In genomic region chr1:198523183-198523942, GRCh38 we compare ENCODE assay signal across 15 cellular contexts. TPM values are rescaled to one million over a fixed set of nuclear protein-coding genes. Genes with fewer than 3 reads are reported as not detected.
DNase-seq lines count a peak whose midpoint lies in the region; ATAC-seq and TF ChIP-seq lines count a peak whose summit lies in the region.
"Had no signal": no experiment of that assay in that cellular context is flagged by ENCODE, and none has a peak within 500 bp of the region (broad histone marks: within the 10 kb centered on the region; RNA-seq: fewer than 3 reads in every experiment).

No MANE protein-coding gene starts in this region.

- WGBS in SK-N-SH (ENCODE audit: low lambda C conversion rate) = 86% methylated on average over 2 of the region's 2 CpGs

- DNase-seq in SK-N-SH (no peak), natural killer cell (no peak), foreskin keratinocyte (no peak)
- peak; percentile 35 for DNase-seq in activated CD8-positive, alpha-beta T cell treated with anti-CD3 and anti-CD28 coated beads for 36 hours
- DNase-seq: 8988T, left colon, nephron progenitor cell, thyroid gland had no signal

- no peak for TF ChIP-seq RAD21 in SK-N-SH (IDR thresholded peaks at IDR 0.05; ENCODE audit: low read length)

- no peaks in the 10 kb centered on the region for H4K20me1 ChIP-seq in SK-N-SH (ENCODE audit: insufficient read depth)

- H3K4me1 Mint-ChIP-seq in IgD-negative memory B cell (peaks cover 30 to 40% (median 31%) of the 10 kb centered on the region in 3 donors), natural killer cell (peaks cover 58% of the 10 kb centered on the region in 2 donors)
- H3K4me1 Mint-ChIP-seq in activated CD8-positive, alpha-beta T cell treated with anti-CD3 and anti-CD28 coated beads for 36 hours (ENCODE audit: low read depth) = peaks cover 72% of the 10 kb centered on the region
- H3K4me1 Mint-ChIP-seq: nephron progenitor cell had no signal

- no peaks in the 10 kb centered on the region for H3K36me3 Mint-ChIP-seq in IgD-negative memory B cell
- H3K36me3 Mint-ChIP-seq in activated CD8-positive, alpha-beta T cell treated with anti-CD3 and anti-CD28 coated beads for 36 hours (ENCODE audit: low read depth) = peaks cover 5% of the 10 kb centered on the region
- no peaks in the 10 kb centered on the region for H3K36me3 Mint-ChIP-seq in natural killer cell

- no peak overlapping the region for H3K4me2 ChIP-seq in SK-N-SH

- peaks cover 6% of the 10 kb centered on the region for H3F3A ChIP-seq in SK-N-SH (replicated peaks; ENCODE audit: insufficient read depth)

- no peaks in the 10 kb centered on the region for H3K9me3 ChIP-seq in SK-N-SH
- H3K9me3 ChIP-seq: breast epithelium, thyroid gland had no signal

- no peak for TF ChIP-seq EP300 in SK-N-SH (IDR thresholded peaks at IDR 0.05; ENCODE audit: borderline replicate concordance in 1 of 2, low read depth in 1 of 2, low read length in 1 of 2)

- H3K36me3 ChIP-seq in SK-N-SH (replicated peaks in 1 of 2; ENCODE audit: control insufficient read depth in 1 of 2, insufficient read depth in 2 of 2, low read length in 1 of 2) = no peaks in the 10 kb centered on the region
- H3K36me3 ChIP-seq: breast epithelium, thyroid gland had no signal

- no peaks in the 10 kb centered on the region for H3K27me3 Mint-ChIP-seq in IgD-negative memory B cell
- H3K27me3 Mint-ChIP-seq in activated CD8-positive, alpha-beta T cell treated with anti-CD3 and anti-CD28 coated beads for 36 hours = no peaks in the 10 kb centered on the region
- H3K27me3 Mint-ChIP-seq in natural killer cell (ENCODE audit: low read depth in 2 of 2) = no peaks in the 10 kb centered on the region

- no peak for TF ChIP-seq CTCF in SK-N-SH (IDR thresholded peaks at IDR 0.05)
- TF ChIP-seq CTCF in activated CD8-positive, alpha-beta T cell treated with anti-CD3 and anti-CD28 coated beads for 36 hours (IDR thresholded peaks at IDR 0.05) = no peak
- TF ChIP-seq CTCF in natural killer cell (IDR thresholded peaks at IDR 0.05) = no peak
- no peak for TF ChIP-seq CTCF in foreskin keratinocyte (conservative IDR thresholded peaks at IDR 0.05)

- intact Hi-C loops in activated CD8-positive, alpha-beta T cell treated with anti-CD3 and anti-CD28 coated beads for 36 hours (cut with micrococcal nuclease) = loop anchor here (5.0 kb wide), 5 partner anchors 34 to 356 kb away; no protein-coding TSS in a partner anchor
- intact Hi-C loops in natural killer cell (cut with micrococcal nuclease) = loop anchor here (1.0 to 5.0 kb wide), 4 partner anchors 34 to 649 kb away; partner anchors contain the start of gene PTPRC

- CTCF ChIA-PET in SK-N-SH (lab: Yijun Ruan, JAX) = no interaction called here
- CTCF ChIA-PET in activated CD8-positive, alpha-beta T cell treated with anti-CD3 and anti-CD28 coated beads for 36 hours (lab: Charles Lee) = interaction anchor here (0.8 to 1.6 kb wide), 6 partner anchors 17 to 167 kb away, joined by 3 to 5 read pairs (median 3); partner anchors contain the start of gene ATP6V1G3

- H3K27ac Mint-ChIP-seq in IgD-negative memory B cell (peak overlapping the region in 2 of 3 donors; percentile 64 to 81), natural killer cell (peak overlapping the region; percentile 88 to 89)
- peak overlapping the region; percentile 89 for H3K27ac Mint-ChIP-seq in activated CD8-positive, alpha-beta T cell treated with anti-CD3 and anti-CD28 coated beads for 36 hours
- H3K27ac Mint-ChIP-seq: nephron progenitor cell had no signal

- H3K9me3 Mint-ChIP-seq in IgD-negative memory B cell (no peaks in the 10 kb centered on the region), natural killer cell (no peaks in the 10 kb centered on the region)
- no peaks in the 10 kb centered on the region for H3K9me3 Mint-ChIP-seq in activated CD8-positive, alpha-beta T cell treated with anti-CD3 and anti-CD28 coated beads for 36 hours
- H3K9me3 Mint-ChIP-seq: nephron progenitor cell had no signal

- H3K27me3 ChIP-seq in SK-N-SH (ENCODE audit: insufficient read depth) (no peaks in the 10 kb centered on the region), foreskin keratinocyte (no peaks in the 10 kb centered on the region)
- H3K27me3 ChIP-seq: breast epithelium, thyroid gland had no signal

- H3K4me3 Mint-ChIP-seq in IgD-negative memory B cell (peak overlapping the region; percentile 39 to 89 (median 70)), natural killer cell (peak overlapping the region; percentile 85)
- H3K4me3 Mint-ChIP-seq in activated CD8-positive, alpha-beta T cell treated with anti-CD3 and anti-CD28 coated beads for 36 hours = peak overlapping the region; percentile 68
- H3K4me3 Mint-ChIP-seq: nephron progenitor cell had no signal

- no peaks in the 10 kb centered on the region for H3K79me2 ChIP-seq in SK-N-SH (ENCODE audit: insufficient read depth)

- ATAC-seq in SK-N-SH treated with all-trans-retinoic acid at 6 μM for 48 hours (no peak), natural killer cell (peak; percentile 36 to 57 (median 45)), HG02884 (IDR thresholded peaks at IDR 0.05; ENCODE audit: unreplicated experiment) (no peak), foreskin keratinocyte (no peak), GM21360 (IDR thresholded peaks at IDR 0.05; ENCODE audit: unreplicated experiment) (no peak)
- peak; percentile 59 for ATAC-seq in activated CD8-positive, alpha-beta T cell treated with anti-CD3 and anti-CD28 coated beads for 36 hours
- ATAC-seq: left colon, sciatic nerve had no signal

- no peak overlapping the region for H3K4me3 ChIP-seq in SK-N-SH (ENCODE audit: low read depth in 2 of 2, low read length in 1 of 2)
- H3K4me3 ChIP-seq: breast epithelium, thyroid gland had no signal

- no peak overlapping the region for H3K9ac ChIP-seq in SK-N-SH

- H2AFZ ChIP-seq in SK-N-SH (ENCODE audit: low read depth) = peak overlapping the region; percentile 27; the same call in 1 of the 2 replicates

- H3K4me1 ChIP-seq in SK-N-SH (ENCODE audit: control insufficient read depth in 1 of 2, insufficient read depth in 2 of 2, low read depth in 1 of 2, low read length in 1 of 2) = peaks cover 8 to 29% of the 10 kb centered on the region in 2 experiments; a peak in 2 of 4 replicates
- H3K4me1 ChIP-seq in foreskin keratinocyte = peaks cover 14% of the 10 kb centered on the region
- H3K4me1 ChIP-seq: breast epithelium, thyroid gland had no signal

- no peaks in the 10 kb centered on the region for H3K9me2 ChIP-seq in SK-N-SH

- POLR2A ChIA-PET in SK-N-SH (lab: Yijun Ruan, JAX) = no interaction called here
- POLR2A ChIA-PET in activated CD8-positive, alpha-beta T cell treated with anti-CD3 and anti-CD28 coated beads for 36 hours (lab: Charles Lee) = interaction anchor here (0.6 to 1.4 kb wide), 7 partner anchors 92 to 158 kb away, joined by 3 to 4 read pairs (median 3); no protein-coding TSS in a partner anchor

- H3K27ac ChIP-seq in SK-N-SH (ENCODE audit: low read depth in 2 of 2, low read length in 1 of 2) (no peak overlapping the region), foreskin keratinocyte (no peak overlapping the region)
- H3K27ac ChIP-seq: breast epithelium, thyroid gland had no signal

TF ChIP-seq in SK-N-SH, 30 proteins besides CTCF, POLR2A, EP300 and RAD21 (continues in another document):
- TF ChIP-seq RXRA (IDR thresholded peaks at IDR 0.05; ENCODE audit: borderline replicate concordance, low read depth) = no peak
- TF ChIP-seq FOSL2 (IDR thresholded peaks at IDR 0.05; ENCODE audit: borderline replicate concordance, low read depth) = no peak
- TF ChIP-seq, protein P1, sequence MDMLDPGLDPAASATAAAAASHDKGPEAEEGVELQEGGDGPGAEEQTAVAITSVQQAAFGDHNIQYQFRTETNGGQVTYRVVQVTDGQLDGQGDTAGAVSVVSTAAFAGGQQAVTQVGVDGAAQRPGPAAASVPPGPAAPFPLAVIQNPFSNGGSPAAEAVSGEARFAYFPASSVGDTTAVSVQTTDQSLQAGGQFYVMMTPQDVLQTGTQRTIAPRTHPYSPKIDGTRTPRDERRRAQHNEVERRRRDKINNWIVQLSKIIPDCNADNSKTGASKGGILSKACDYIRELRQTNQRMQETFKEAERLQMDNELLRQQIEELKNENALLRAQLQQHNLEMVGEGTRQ (IDR thresholded peaks at IDR 0.05; ENCODE audit: borderline replicate concordance, low read depth, low read length) = no peak
- no peak for TF ChIP-seq TCF12 (IDR thresholded peaks at IDR 0.05)
- TF ChIP-seq TEAD4 (IDR thresholded peaks at IDR 0.05; ENCODE audit: borderline replicate concordance, insufficient read depth) = no peak
- no peak for TF ChIP-seq SIN3A (IDR thresholded peaks at IDR 0.05; ENCODE audit: borderline replicate concordance, low read depth, low read length)
- no peak for TF ChIP-seq RCOR1 (IDR thresholded peaks at IDR 0.05; ENCODE audit: low read length)
- no peak for TF ChIP-seq POLR2AphosphoS5 (IDR thresholded peaks at IDR 0.05; ENCODE audit: low read depth, low read length)
- no peak for TF ChIP-seq SMC3 (IDR thresholded peaks at IDR 0.05; ENCODE audit: low read depth, low read length)

TF ChIP-seq in SK-N-SH treated with all-trans-retinoic acid at 6 μM for 48 hours, 23 proteins besides CTCF, POLR2A, EP300 and RAD21 (continues in another document):
- TF ChIP-seq, protein P2, sequence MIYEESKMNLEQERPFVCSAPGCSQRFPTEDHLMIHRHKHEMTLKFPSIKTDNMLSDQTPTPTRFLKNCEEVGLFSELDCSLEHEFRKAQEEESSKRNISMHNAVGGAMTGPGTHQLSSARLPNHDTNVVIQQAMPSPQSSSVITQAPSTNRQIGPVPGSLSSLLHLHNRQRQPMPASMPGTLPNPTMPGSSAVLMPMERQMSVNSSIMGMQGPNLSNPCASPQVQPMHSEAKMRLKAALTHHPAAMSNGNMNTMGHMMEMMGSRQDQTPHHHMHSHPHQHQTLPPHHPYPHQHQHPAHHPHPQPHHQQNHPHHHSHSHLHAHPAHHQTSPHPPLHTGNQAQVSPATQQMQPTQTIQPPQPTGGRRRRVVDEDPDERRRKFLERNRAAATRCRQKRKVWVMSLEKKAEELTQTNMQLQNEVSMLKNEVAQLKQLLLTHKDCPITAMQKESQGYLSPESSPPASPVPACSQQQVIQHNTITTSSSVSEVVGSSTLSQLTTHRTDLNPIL (CRISPR knock-in tag; IDR thresholded peaks at IDR 0.05; ENCODE audit: low read depth) = no peak
- no peak for TF ChIP-seq ZNF70 (CRISPR knock-in tag; IDR thresholded peaks at IDR 0.05)
- no peak for TF ChIP-seq ARNTL (CRISPR knock-in tag; IDR thresholded peaks at IDR 0.05; ENCODE audit: borderline replicate concordance, low read depth)
- TF ChIP-seq OSR1 (CRISPR knock-in tag; IDR thresholded peaks at IDR 0.05) = no peak
- no peak for TF ChIP-seq RARB (CRISPR knock-in tag; IDR thresholded peaks at IDR 0.05)

RNA-seq across cellular contexts. Expression of gene ATP6V1G3, which starts 17.1 kb away (rescaled TPM):
- polyA plus RNA-seq in SK-N-SH (2012; rRNA removed) = not detected in 2 replicates
- 0.20 and 0.31 TPM in 2 replicates for polyA plus RNA-seq in SK-N-SH (2012; cell fraction: cytosol; rRNA removed)
- polyA plus RNA-seq in SK-N-SH (2012; cell fraction: nucleus; rRNA removed) = not detected in 2 replicates
- not detected for polyA plus RNA-seq in IgD-negative memory B cell
- total RNA-seq in activated CD8-positive, alpha-beta T cell treated with anti-CD3 and anti-CD28 coated beads for 36 hours = not detected
- not detected for total RNA-seq in natural killer cell
- total RNA-seq in foreskin keratinocyte = not detected in 2 replicates
- polyA plus RNA-seq in foreskin keratinocyte = not detected in 2 replicates
- total RNA-seq: breast epithelium; left colon; sciatic nerve; T-helper 2 cell treated with Interferon-gamma antibody and Interleukin-4, amounts not matched to agents 100 ng/mL and 5 ng/mL, for 36 hours; thyroid gland had no signal

Comparison
In these comparisons a context has a peak if more than half of its experiments do, and no peak if none do; other contexts are left out.
1. ATAC-seq: peak in activated CD8-positive, alpha-beta T cell treated with anti-CD3 and anti-CD28 coated beads for 36 hours (single experiment) and natural killer cell (3 of 3); none in SK-N-SH treated with all-trans-retinoic acid at 6 μM for 48 hours (single experiment), HG02884 (single experiment), foreskin keratinocyte (single experiment) and GM21360 (single experiment).
2. Peak in every context shown above with its lines, with median percentiles within 50 percentile points of each other: H3K27ac Mint-ChIP-seq and H3K4me3 Mint-ChIP-seq.